In the genomic region with DNA sequence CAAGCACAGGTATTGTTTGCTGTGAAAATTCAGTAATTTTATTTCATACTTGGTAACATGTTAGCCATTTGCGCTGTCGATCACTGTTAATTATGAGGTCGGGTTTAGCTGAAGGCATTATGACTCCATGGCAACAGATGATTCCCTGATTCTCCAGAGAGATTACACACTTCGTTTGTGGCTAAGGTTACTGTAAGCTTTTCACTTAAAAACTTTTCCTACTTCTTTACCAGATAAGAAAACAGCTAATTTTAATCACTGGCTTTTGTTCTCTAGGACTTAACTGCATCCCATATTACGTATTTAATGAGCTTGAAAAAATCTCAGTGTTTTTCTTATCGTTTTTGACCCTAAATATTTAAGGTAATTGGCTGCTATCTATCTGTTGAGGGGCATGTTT, we compare ENCODE assay signal across 1 cellular context.
TF ChIP-seq lines count a peak whose summit lies in the region.

No MANE protein-coding gene starts in this region.

TF ChIP-seq in HepG2, 621 proteins besides CTCF, POLR2A, EP300 and RAD21:
- peak; percentile 83 for TF ChIP-seq RFX5 (IDR thresholded peaks at IDR 0.05; ENCODE audit: low read depth, low read length)
- no peak for TF ChIP-seq ERF (CRISPR knock-in tag; IDR thresholded peaks at IDR 0.05)
